Comparison of ENCODE assay signal across 9 cellular contexts in genomic region chr15:78035319-78035718, GRCh38. TPM values are rescaled to one million over a fixed set of nuclear protein-coding genes. Genes with fewer than 3 reads are reported as not detected.
DNase-seq lines count a peak whose midpoint lies in the region; ATAC-seq and TF ChIP-seq lines count a peak whose summit lies in the region.
"Had no signal": no experiment of that assay in that cellular context is flagged by ENCODE, and none has a peak within 500 bp of the region (broad histone marks: within the 10 kb centered on the region; RNA-seq: fewer than 3 reads in every experiment).

No MANE protein-coding gene starts in this region.

- H3K27me3 ChIP-seq in sigmoid colon = no peaks in the 10 kb centered on the region
- H3K27me3 ChIP-seq: ovary had no signal

- intact Hi-C loops in sigmoid colon (cut with DNase I) = loop anchor here (5.0 kb wide), 1 partner anchor 42 kb away; the partner anchor contains the start of gene TBC1D2B

- no peak for TF ChIP-seq POLR2A in sigmoid colon (IDR thresholded peaks at IDR 0.05)

- DNase-seq in activated CD4-positive, alpha-beta T cell treated with anti-CD3 and anti-CD28 coated beads for 1 hour = peak; percentile 42
- DNase-seq in fibroblast of pulmonary artery (ENCODE audit: low read depth) = peak; percentile 69
- DNase-seq in sigmoid colon = no peak
- DNase-seq in effector CD4-positive, alpha-beta T cell = no peak
- no peak for DNase-seq in NCI-H345 treated with DMSO at 0.1 percent for 48 hours (lab: John Stamatoyannopoulos, UW; ENCODE audit: unreplicated experiment)
- DNase-seq in H4 (ENCODE audit: low spot score) = no peak

- H3K4me1 ChIP-seq in sigmoid colon = peaks cover 0 to 54% (median 31%) of the 10 kb centered on the region in 4 donors

- TF ChIP-seq CTCF in fibroblast of pulmonary artery (IDR thresholded peaks at IDR 0.05; ENCODE audit: low read length, missing control alignments) (no peak), sigmoid colon (IDR thresholded peaks at IDR 0.05) (no peak)

- H3K36me3 ChIP-seq in sigmoid colon = no peaks in the 10 kb centered on the region
- H3K36me3 ChIP-seq: ovary had no signal

- peak overlapping the region; percentile 62 to 81 (median 77) for H3K27ac ChIP-seq in sigmoid colon

- peak; percentile 5 for ATAC-seq in HG03354 (IDR thresholded peaks at IDR 0.05; ENCODE audit: poor library complexity, severe bottlenecking, unreplicated experiment)
- no peak for ATAC-seq in HG02571 (IDR thresholded peaks at IDR 0.05; ENCODE audit: unreplicated experiment)

- H3K9me3 ChIP-seq in sigmoid colon = no peaks in the 10 kb centered on the region
- H3K9me3 ChIP-seq: ovary had no signal

- WGBS in sigmoid colon, 2 donors = 36 to 71% methylated on average over 4 of the region's 4 CpGs

- no peak for TF ChIP-seq EP300 in sigmoid colon (IDR thresholded peaks at IDR 0.05)

- H3K4me3 ChIP-seq in fibroblast of pulmonary artery (replicated peaks; ENCODE audit: low read depth, low read length) (no peak overlapping the region), sigmoid colon (peak overlapping the region in 1 of 4 donors; percentile 15)
- H3K4me3 ChIP-seq: ovary had no signal

RNA-seq across cellular contexts. Expression of gene TBC1D2B, which starts 42.2 kb away (rescaled TPM):
- total RNA-seq in sigmoid colon = 10 to 100 TPM; 25.3 to 47.1 (median 37.6) TPM
- polyA plus RNA-seq in sigmoid colon = 10 to 100 TPM in 2 of 3 donors, 1 to 10 TPM in 1; 7.6 to 30.3 (median 13.2) TPM
- total RNA-seq in H4 (2014; rRNA removed; shearing (Covaris generic)) = 12.3 and 13.8 TPM in 2 replicates

RNA-seq across cellular contexts. Expression of gene SH2D7, which starts 57.0 kb away (rescaled TPM):
- not detected for total RNA-seq in sigmoid colon
- 1 to 10 TPM in 2 of 3 donors, under 1 TPM in 1; 0.69 to 3.0 (median 2.5) TPM for polyA plus RNA-seq in sigmoid colon
- not detected in 2 replicates for total RNA-seq in H4 (2014; rRNA removed; shearing (Covaris generic))
- total RNA-seq: ovary had no signal
- polyA plus RNA-seq: ovary had no signal

Comparison
In these comparisons a context has a peak if more than half of its experiments do, and no peak if none do; other contexts are left out.
1. DNase-seq: peak in activated CD4-positive, alpha-beta T cell treated with anti-CD3 and anti-CD28 coated beads for 1 hour (single experiment) and fibroblast of pulmonary artery (single experiment); none in sigmoid colon (single experiment), effector CD4-positive, alpha-beta T cell (single experiment), NCI-H345 treated with DMSO at 0.1 percent for 48 hours (single experiment) and H4 (single experiment).